Comparison of ENCODE assay signal across 12 cellular contexts in genomic region chrX:66017659-66018170, GRCh38. TPM values are rescaled to one million over a fixed set of nuclear protein-coding genes. Genes with fewer than 3 reads are reported as not detected.
DNase-seq lines count a peak whose midpoint lies in the region; ATAC-seq and TF ChIP-seq lines count a peak whose summit lies in the region.
"Had no signal": no experiment of that assay in that cellular context is flagged by ENCODE, and none has a peak within 500 bp of the region (broad histone marks: within the 10 kb centered on the region; RNA-seq: fewer than 3 reads in every experiment).

No MANE protein-coding gene starts in this region.

- no peak for DNase-seq in NCI-H748 (lab: John Stamatoyannopoulos, UW; ENCODE audit: unreplicated experiment)
- DNase-seq in foreskin melanocyte: no peak
- DNase-seq in trophoblast cell: no peak
- DNase-seq in right lobe of liver: no peak
- DNase-seq: NCI-H69; SHP77 treated with DMSO at 0.1 percent for 48 hours; stimulated activated CD4-positive, alpha-beta T cell treated with anti-CD3 and anti-CD28 coated beads, Interleukin-2, amount 100 ng/mL, for 24 hours had no signal

- H3K27ac ChIP-seq in C4-2B: peak overlapping the region; percentile 27; the same call in 1 of the 2 replicates
- H3K27ac ChIP-seq in mucosa of rectum (ENCODE audit: low read depth in 2 of 2, low read length in 2 of 2): peak overlapping the region; percentile 58 to 66
- no peak overlapping the region for H3K27ac ChIP-seq in trophoblast cell (ENCODE audit: low read depth, low read length)
- peak overlapping the region in 1 of 3 donors; percentile 8 for H3K27ac ChIP-seq in right lobe of liver

- intact Hi-C loops in right lobe of liver (cut with DNase I): no loop called here

- H3K14ac ChIP-seq in trophoblast cell (ENCODE audit: low read length): no peak overlapping the region

- no peaks in the 10 kb centered on the region for H3K79me1 ChIP-seq in trophoblast cell (ENCODE audit: low read length)

- H3K4me3 ChIP-seq in GM12875 (ENCODE audit: low read depth, low read length) (peak overlapping the region; percentile 37), mucosa of rectum (ENCODE audit: low read length in 2 of 2) (peak overlapping the region in 1 of 2 donors; percentile 56), trophoblast cell (ENCODE audit: low read depth, low read length) (no peak overlapping the region), right lobe of liver (no peak overlapping the region)

- no peak overlapping the region for H3K4me2 ChIP-seq in trophoblast cell (ENCODE audit: low read length)

- no peak overlapping the region for H4K8ac ChIP-seq in trophoblast cell (ENCODE audit: low read depth, low read length)

- no peaks in the 10 kb centered on the region for H3K27me3 Mint-ChIP-seq in activated T-helper 17 cell treated with anti-CD3 and anti-CD28 coated beads, Interleukin-2, amount 50 U/mL, for 72 hours

- TF ChIP-seq POLR2A in right lobe of liver (IDR thresholded peaks at IDR 0.05): no peak

- H3K4me3 Mint-ChIP-seq in activated T-helper 17 cell treated with anti-CD3 and anti-CD28 coated beads, Interleukin-2, amount 50 U/mL, for 72 hours: peak overlapping the region; percentile 45

- TF ChIP-seq CTCF in C4-2B (conservative IDR thresholded peaks at IDR 0.05): no peak
- TF ChIP-seq CTCF in GM12875 (IDR thresholded peaks at IDR 0.05; ENCODE audit: borderline replicate concordance, insufficient read depth, low read depth, low read length): no peak
- no peak for TF ChIP-seq CTCF in right lobe of liver (IDR thresholded peaks at IDR 0.05)

- no peaks in the 10 kb centered on the region for H3K79me2 ChIP-seq in trophoblast cell (ENCODE audit: control insufficient read depth, insufficient read depth, low read length, poor library complexity)

- peaks cover 28% of the 10 kb centered on the region for H3K4me1 Mint-ChIP-seq in activated T-helper 17 cell treated with anti-CD3 and anti-CD28 coated beads, Interleukin-2, amount 50 U/mL, for 72 hours

- no peaks in the 10 kb centered on the region for H3K9me3 Mint-ChIP-seq in activated T-helper 17 cell treated with anti-CD3 and anti-CD28 coated beads, Interleukin-2, amount 50 U/mL, for 72 hours

- no peak overlapping the region for H3K23ac ChIP-seq in trophoblast cell (ENCODE audit: low read length)

- no peak overlapping the region for H2BK120ac ChIP-seq in trophoblast cell (ENCODE audit: insufficient read depth, low read length, poor library complexity)

- no peaks in the 10 kb centered on the region for H3K9me3 ChIP-seq in mucosa of rectum (ENCODE audit: control insufficient read depth in 2 of 2, low read length in 2 of 2)
- no peaks in the 10 kb centered on the region for H3K9me3 ChIP-seq in trophoblast cell (ENCODE audit: insufficient read depth, low read depth, low read length)
- no peaks in the 10 kb centered on the region for H3K9me3 ChIP-seq in right lobe of liver

- H3K36me3 ChIP-seq in mucosa of rectum (ENCODE audit: control insufficient read depth in 2 of 2, insufficient read depth in 2 of 2, low read length in 2 of 2) (no peaks in the 10 kb centered on the region), trophoblast cell (ENCODE audit: control insufficient read depth in 1 of 2, insufficient read depth in 2 of 2, low read length in 2 of 2) (no peaks in the 10 kb centered on the region), right lobe of liver (no peaks in the 10 kb centered on the region)

- H2BK5ac ChIP-seq in trophoblast cell (ENCODE audit: low read depth, low read length, poor library complexity): no peak overlapping the region

- no peak overlapping the region for H4K12ac ChIP-seq in trophoblast cell (ENCODE audit: low read depth, low read length)

- H3K27ac Mint-ChIP-seq in activated T-helper 17 cell treated with anti-CD3 and anti-CD28 coated beads, Interleukin-2, amount 50 U/mL, for 72 hours: peak overlapping the region; percentile 79

- H2BK12ac ChIP-seq in trophoblast cell (ENCODE audit: low read length): no peak overlapping the region

- no peak overlapping the region for H3K4ac ChIP-seq in trophoblast cell (ENCODE audit: low read depth, low read length)

- no peak overlapping the region for H3K18ac ChIP-seq in trophoblast cell (ENCODE audit: low read length)

- H2AFZ ChIP-seq in trophoblast cell (ENCODE audit: insufficient read depth, low read length, poor library complexity): no peak overlapping the region

- no peak overlapping the region for H2AK5ac ChIP-seq in trophoblast cell (ENCODE audit: low read length)

- ATAC-seq in activated T-helper 17 cell treated with anti-CD3 and anti-CD28 coated beads, Interleukin-2, amount 50 U/mL, for 72 hours (replicated peaks): no peak
- no peak for ATAC-seq in right lobe of liver

- peaks cover 0 to 10% of the 10 kb centered on the region in 2 donors for H3K4me1 ChIP-seq in mucosa of rectum (ENCODE audit: control insufficient read depth in 2 of 2, insufficient read depth in 2 of 2, low read length in 2 of 2)
- H3K4me1 ChIP-seq in trophoblast cell (ENCODE audit: control insufficient read depth in 1 of 2, insufficient read depth in 2 of 2, low read length in 2 of 2): no peaks in the 10 kb centered on the region
- no peaks in the 10 kb centered on the region for H3K4me1 ChIP-seq in right lobe of liver

- H4K91ac ChIP-seq in trophoblast cell (ENCODE audit: low read depth, low read length): no peak overlapping the region

- H3K9ac ChIP-seq in mucosa of rectum (ENCODE audit: low read depth in 1 of 2, low read length in 2 of 2): no peak overlapping the region
- H3K9ac ChIP-seq in trophoblast cell (ENCODE audit: low read length): no peak overlapping the region

- no peaks in the 10 kb centered on the region for H3K36me3 Mint-ChIP-seq in activated T-helper 17 cell treated with anti-CD3 and anti-CD28 coated beads, Interleukin-2, amount 50 U/mL, for 72 hours (ENCODE audit: low read depth)

- H3K27me3 ChIP-seq in mucosa of rectum (ENCODE audit: control insufficient read depth in 2 of 2, insufficient read depth in 2 of 2, low read length in 2 of 2): peaks cover 0 to 4% of the 10 kb centered on the region in 2 donors
- no peaks in the 10 kb centered on the region for H3K27me3 ChIP-seq in trophoblast cell (ENCODE audit: insufficient read depth, low read length)
- no peaks in the 10 kb centered on the region for H3K27me3 ChIP-seq in right lobe of liver

RNA-seq across cellular contexts. Expression of gene VSIG4, which starts 22.2 kb away (rescaled TPM):
- under 1 TPM in 1 of 2 donors, not detected in 1; 0.24 TPM for total RNA-seq in activated T-helper 17 cell treated with anti-CD3 and anti-CD28 coated beads, Interleukin-2, amount 50 U/mL, for 72 hours
- polyA plus RNA-seq in trophoblast cell (2013): not detected in 2 replicates
- 10 to 100 TPM; 16.9 to 50.2 (median 31.4) TPM for total RNA-seq in right lobe of liver
- polyA plus RNA-seq: BJ had no signal

Comparison
In these comparisons a context has a peak if more than half of its experiments do, and no peak if none do; other contexts are left out.
1. RNA of gene VSIG4, which starts 22.2 kb away (total RNA-seq): 16.9 to 50.2 TPM in right lobe of liver; 0.24 TPM in activated T-helper 17 cell treated with anti-CD3 and anti-CD28 coated beads, Interleukin-2, amount 50 U/mL, for 72 hours; every median in the first group is over 10 times any median in the second.